Comparison of ENCODE assay signal across 23 cellular contexts in genomic region chr17:49525831-49526741, GRCh38. TPM values are rescaled to one million over a fixed set of nuclear protein-coding genes. Genes with fewer than 3 reads are reported as not detected.
DNase-seq lines count a peak whose midpoint lies in the region; ATAC-seq and TF ChIP-seq lines count a peak whose summit lies in the region.
"Had no signal": no experiment of that assay in that cellular context is flagged by ENCODE, and none has a peak within 500 bp of the region (broad histone marks: within the 10 kb centered on the region; RNA-seq: fewer than 3 reads in every experiment).

No MANE protein-coding gene starts in this region.

- H3K9me3 ChIP-seq in CD8-positive, alpha-beta T cell (ENCODE audit: low read length), result no peaks in the 10 kb centered on the region
- H3K9me3 ChIP-seq: breast epithelium, prostate gland, stomach had no signal

- ATAC-seq in left ventricle myocardium superior (peak; percentile 90), HG02970 (IDR thresholded peaks at IDR 0.05; ENCODE audit: low FRiP score, unreplicated experiment) (no peak), GM18907 (IDR thresholded peaks at IDR 0.05; ENCODE audit: unreplicated experiment) (no peak)
- ATAC-seq in CD8-positive, alpha-beta T cell, result no peak

- H3K27me3 ChIP-seq in H7 (ENCODE audit: control insufficient read depth, insufficient read depth, low read length), result no peaks in the 10 kb centered on the region
- H3K27me3 ChIP-seq in rectal smooth muscle tissue (ENCODE audit: control insufficient read depth, insufficient read depth, low read length), result no peaks in the 10 kb centered on the region
- H3K27me3 ChIP-seq in CD8-positive, alpha-beta T cell (ENCODE audit: insufficient read depth, low read length), result no peaks in the 10 kb centered on the region
- H3K27me3 ChIP-seq: breast epithelium had no signal

- no peak overlapping the region for H3K4me3 Mint-ChIP-seq in brain
- no peak overlapping the region for H3K4me3 Mint-ChIP-seq in CD8-positive, alpha-beta T cell
- H3K4me3 Mint-ChIP-seq: CD8-positive, alpha-beta memory T cell; nephron progenitor cell had no signal

- no peak for TF ChIP-seq CTCF in brain (conservative IDR thresholded peaks at IDR 0.05)
- TF ChIP-seq CTCF in CD8-positive, alpha-beta T cell (IDR thresholded peaks at IDR 0.05), result no peak

- H3K4me1 ChIP-seq in rectal smooth muscle tissue (ENCODE audit: control insufficient read depth, insufficient read depth, low read length), result no peaks in the 10 kb centered on the region
- peaks cover 12% of the 10 kb centered on the region for H3K4me1 ChIP-seq in CD8-positive, alpha-beta T cell (ENCODE audit: insufficient read depth, low read length)
- H3K4me1 ChIP-seq: prostate gland had no signal

- intact Hi-C loops in left ventricle myocardium superior (cut with micrococcal nuclease), result no loop called here
- intact Hi-C loops in CD8-positive, alpha-beta T cell (cut with DNase I, micrococcal nuclease), result no loop called here

- CTCF ChIA-PET in CD8-positive, alpha-beta T cell (lab: Charles Lee), result no interaction called here

- POLR2A ChIA-PET in CD8-positive, alpha-beta T cell (lab: Charles Lee), result no interaction called here

- no peaks in the 10 kb centered on the region for H3K36me3 Mint-ChIP-seq in brain
- H3K36me3 Mint-ChIP-seq in CD8-positive, alpha-beta T cell, result no peaks in the 10 kb centered on the region
- H3K36me3 Mint-ChIP-seq: CD8-positive, alpha-beta memory T cell had no signal

- peaks cover 19% of the 10 kb centered on the region for H3K4me1 Mint-ChIP-seq in brain
- peaks cover 9% of the 10 kb centered on the region for H3K4me1 Mint-ChIP-seq in CD8-positive, alpha-beta T cell (ENCODE audit: low read depth)

- H3K9ac ChIP-seq in rectal smooth muscle tissue (ENCODE audit: low read length), result no peak overlapping the region

- H3K4me3 ChIP-seq in H7 (ENCODE audit: insufficient read depth, low read depth, low read length) (no peak overlapping the region), rectal smooth muscle tissue (ENCODE audit: low read length) (no peak overlapping the region)
- H3K4me3 ChIP-seq in CD8-positive, alpha-beta T cell (ENCODE audit: low read depth, low read length), result no peak overlapping the region
- H3K4me3 ChIP-seq: breast epithelium, prostate gland, stomach had no signal

- H3K36me3 ChIP-seq in H7 (replicated peaks; ENCODE audit: control insufficient read depth, insufficient read depth, low read length), result no peaks in the 10 kb centered on the region
- H3K36me3 ChIP-seq in rectal smooth muscle tissue (ENCODE audit: control insufficient read depth, insufficient read depth, low read length), result no peaks in the 10 kb centered on the region
- no peaks in the 10 kb centered on the region for H3K36me3 ChIP-seq in CD8-positive, alpha-beta T cell (ENCODE audit: insufficient read depth, low read length)
- H3K36me3 ChIP-seq: breast epithelium, prostate gland, stomach had no signal

- peaks cover 0 to 3% (median 0%) of the 10 kb centered on the region in 5 experiments for H3K9me3 Mint-ChIP-seq in brain
- H3K9me3 Mint-ChIP-seq in CD8-positive, alpha-beta T cell, result no peaks in the 10 kb centered on the region
- H3K9me3 Mint-ChIP-seq: CD8-positive, alpha-beta memory T cell; nephron progenitor cell had no signal

- peak overlapping the region; percentile 11 for H3K27ac ChIP-seq in rectal smooth muscle tissue (ENCODE audit: low read depth, low read length)
- no peak overlapping the region for H3K27ac ChIP-seq in CD8-positive, alpha-beta T cell (ENCODE audit: low read depth, low read length)
- H3K27ac ChIP-seq: HL-60, prostate gland, stomach had no signal

- DNase-seq in H7 (peak; percentile 31), left ventricle myocardium superior (peak; percentile 70), dedifferentiated amniotic fluid mesenchymal stem cell (ENCODE audit: extremely low spot score) (no peak)
- DNase-seq in CD8-positive, alpha-beta T cell, result no peak
- DNase-seq: activated CD4-positive, alpha-beta T cell treated with anti-CD3 and anti-CD28 coated beads for 1 hour; CD8-positive, alpha-beta memory T cell; foreskin melanocyte; IMR-90; kidney glomerular epithelial cell; midbrain; NCI-H1417 treated with DMSO at 0.1 percent for 48 hours; NCI-H2171; nephron progenitor cell; stimulated activated CD4-positive, alpha-beta T cell treated with anti-CD3 and anti-CD28 coated beads, Interleukin-12 subunit alpha, Interleukin-12 subunit beta, amount 100 ng/mL, for 4 hours; stomach had no signal

- H3K27ac Mint-ChIP-seq in brain, result peak overlapping the region in 3 of 5 experiments; percentile 43 to 78 (median 62)
- no peak overlapping the region for H3K27ac Mint-ChIP-seq in CD8-positive, alpha-beta T cell

- peaks cover 18% of the 10 kb centered on the region for H3K27me3 Mint-ChIP-seq in brain
- peaks cover 14% of the 10 kb centered on the region for H3K27me3 Mint-ChIP-seq in CD8-positive, alpha-beta T cell (ENCODE audit: low read depth)

RNA-seq across cellular contexts. Expression of gene NGFR, which starts 31.0 kb away (rescaled TPM):
- total RNA-seq in H7 (2014; rRNA removed; shearing (Covaris generic)), result 7.9 and 8.7 TPM in 2 replicates
- polyA plus RNA-seq in brain (ENCODE audit: insufficient read depth, low read depth, low replicate concordance), result 2.6 TPM
- total RNA-seq in left ventricle myocardium superior, result 4.1 TPM
- under 1 TPM; 0.25 to 0.73 TPM for total RNA-seq in CD8-positive, alpha-beta T cell
- total RNA-seq: epithelial cell of proximal tubule had no signal

RNA-seq across cellular contexts. Expression of gene NXPH3, which starts 49.6 kb away (rescaled TPM):
- total RNA-seq in H7 (2014; rRNA removed; shearing (Covaris generic)), result 1.7 and 2.4 TPM in 2 replicates
- 5.1 TPM for polyA plus RNA-seq in brain (ENCODE audit: insufficient read depth, low read depth, low replicate concordance)
- total RNA-seq in left ventricle myocardium superior, result 3.4 TPM
- total RNA-seq in CD8-positive, alpha-beta T cell, result not detected
- polyA plus RNA-seq: CD8-positive, alpha-beta memory T cell had no signal

Comparison
In these comparisons a context has a peak if more than half of its experiments do, and no peak if none do; other contexts are left out.
1. DNase-seq: peak in H7 (single experiment) and left ventricle myocardium superior (single experiment); none in dedifferentiated amniotic fluid mesenchymal stem cell (single experiment) and CD8-positive, alpha-beta T cell (0 of 7).